8 cellular contexts compared by ENCODE assay signal in the genomic region with DNA sequence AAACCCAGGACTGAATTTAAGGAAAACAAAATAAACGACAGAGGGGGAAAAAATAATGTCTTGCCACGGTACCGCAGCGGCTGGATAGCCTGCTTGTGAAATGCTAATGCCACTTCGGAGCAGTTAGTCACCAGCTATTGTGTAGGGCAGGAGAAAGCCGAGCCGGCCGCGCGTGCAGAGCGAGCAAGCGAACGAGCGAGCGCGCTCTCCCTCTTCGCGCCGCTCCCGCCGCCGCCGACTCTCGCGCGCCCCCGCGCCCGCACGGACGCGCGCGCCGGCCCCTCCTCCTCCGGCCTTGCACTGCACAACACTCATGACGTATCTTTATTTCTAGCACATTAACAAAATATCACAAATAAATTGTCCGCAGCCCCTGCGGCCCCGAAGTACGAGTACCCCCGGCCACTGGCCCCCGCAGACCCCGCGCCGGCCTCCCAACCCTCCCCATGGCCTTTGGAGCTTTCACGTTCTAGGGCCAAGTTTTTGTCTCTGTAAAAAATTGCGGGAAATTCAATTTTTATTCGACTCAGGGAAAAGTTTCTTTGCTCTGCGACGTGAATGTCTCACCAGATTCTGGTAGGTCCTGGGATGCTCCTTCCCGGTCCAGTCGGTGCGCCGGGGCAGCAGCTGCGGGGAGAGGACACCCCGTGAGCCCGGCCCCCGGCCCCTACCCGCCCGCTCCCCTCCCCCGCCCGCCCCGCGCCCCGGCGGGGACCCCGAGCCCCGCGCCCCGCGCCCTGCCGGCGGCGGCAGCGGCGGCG. TPM values are rescaled to one million over a fixed set of nuclear protein-coding genes. Genes with fewer than 3 reads are reported as not detected.
DNase-seq lines count a peak whose midpoint lies in the region; ATAC-seq and TF ChIP-seq lines count a peak whose summit lies in the region.

No MANE protein-coding gene starts in this region.

- H3K9ac ChIP-seq in BLaER1 (peak overlapping the region; percentile 87), colonic mucosa (ENCODE audit: low read depth in 2 of 2, low read length in 2 of 2) (peak overlapping the region; percentile 52 to 82)

- H3K9me3 ChIP-seq in BLaER1 (no peaks in the 10 kb centered on the region), colonic mucosa (no peaks in the 10 kb centered on the region)

- H3K36me3 ChIP-seq in BLaER1 (no peaks in the 10 kb centered on the region), colonic mucosa (no peaks in the 10 kb centered on the region)

- H3K4me2 ChIP-seq in BLaER1, result peak overlapping the region; percentile 66

- DNase-seq in NCI-H524 (lab: John Stamatoyannopoulos, UW) (peak; percentile 57 to 87), colonic mucosa (peak; percentile 89), left kidney (ENCODE audit: low read depth, low spot score) (peak; percentile 95)
- DNase-seq in activated CD4-positive, alpha-beta T cell treated with anti-CD3 and anti-CD28 coated beads for 48 hours, result peak; percentile 92
- DNase-seq in stimulated activated CD4-positive, alpha-beta T cell treated with anti-CD3 and anti-CD28 coated beads, Interleukin-1b, Interleukin-23, amount 100 ng/mL, for 4 hours (ENCODE audit: low read depth in 2 of 2), result peak; percentile 81 to 82

- H3K27me3 ChIP-seq in BLaER1 (no peaks in the 10 kb centered on the region), colonic mucosa (no peaks in the 10 kb centered on the region)

- no peak for TF ChIP-seq CTCF in colonic mucosa (IDR thresholded peaks at IDR 0.05)

- H3K4me1 ChIP-seq in BLaER1, result peaks cover 10% of the 10 kb centered on the region
- peaks cover 9% of the 10 kb centered on the region for H3K4me1 ChIP-seq in colonic mucosa

- intact Hi-C loops in colonic mucosa (cut with DNase I), result loop anchor here (5.0 kb wide), 1 partner anchor 155 kb away; the partner anchor contains the start of gene HMGN3

- H3K4me3 ChIP-seq in BLaER1, result peak overlapping the region; percentile 74
- H3K4me3 ChIP-seq in colonic mucosa, result peak overlapping the region; percentile 73

- ATAC-seq in GM19324 (IDR thresholded peaks at IDR 0.05; ENCODE audit: low FRiP score, unreplicated experiment) (peak; percentile 47), HG03460 (IDR thresholded peaks at IDR 0.05; ENCODE audit: unreplicated experiment) (peak; percentile 51)

- H4K20me1 ChIP-seq in BLaER1, result peaks cover 30% of the 10 kb centered on the region; the same call in 1 of the 2 replicates

- H3K27ac ChIP-seq in BLaER1 (peak overlapping the region; percentile 92; the same call in 1 of the 2 replicates), colonic mucosa (peak overlapping the region; percentile 95)

RNA-seq across cellular contexts. Expression of gene PHIP, which starts 1.0 kb away (rescaled TPM):
- total RNA-seq in colonic mucosa, result 10 to 100 TPM; 19.3 to 20.5 TPM

Comparison
In these comparisons a context has a peak if more than half of its experiments do, and no peak if none do; other contexts are left out.
1. Peak in every context shown above with its lines: DNase-seq, ATAC-seq, H3K4me3 ChIP-seq and H3K27ac ChIP-seq.